Comparison of ENCODE assay signal across 20 cellular contexts in genomic region chr2:35462226-35462983, GRCh38.
DNase-seq lines count a peak whose midpoint lies in the region; ATAC-seq, FAIRE-seq and TF ChIP-seq lines count a peak whose summit lies in the region.
"Had no signal": no experiment of that assay in that cellular context is flagged by ENCODE, and none has a peak within 500 bp of the region (broad histone marks: within the 10 kb centered on the region; RNA-seq: fewer than 3 reads in every experiment).

No MANE protein-coding gene starts in this region.

- no peaks in the 10 kb centered on the region for H3K9me3 ChIP-seq in pancreas
- H3K9me3 ChIP-seq: adrenal gland, heart right ventricle, upper lobe of left lung had no signal

- peak; percentile 88 for DNase-seq in A172 (ENCODE audit: low spot score)
- peak; percentile 61 for DNase-seq in HS-27A (ENCODE audit: low read depth)
- peak; percentile 60 for DNase-seq in astrocyte of the cerebellum (ENCODE audit: low read depth)
- DNase-seq in kidney glomerular epithelial cell (lab: John Stamatoyannopoulos, UW), result peak; percentile 84
- DNase-seq in NCI-H1694 (lab: John Stamatoyannopoulos, UW), result no peak
- no peak for DNase-seq in pancreas
- no peak for DNase-seq in stimulated activated CD4-positive, alpha-beta T cell treated with anti-CD3 and anti-CD28 coated beads, Interleukin-4, amount 100 ng/mL, for 1 hour
- no peak for DNase-seq in 8988T
- DNase-seq: activated CD4-positive, alpha-beta T cell treated with anti-CD3 and anti-CD28 coated beads, Interleukin-2, amount 10 ng/mL, durations not matched to agents 24 days and 14 days; activated effector memory CD4-positive, alpha-beta T cell treated with Interleukin-2 at 50 U/mL for 16 hours; adrenal gland; effector memory CD4-positive, alpha-beta T cell; heart right ventricle; KBM-7; naive thymus-derived CD8-positive, alpha-beta T cell; NCI-H2029 treated with DMSO at 0.1 percent for 48 hours; posterior cingulate gyrus; stimulated activated CD4-positive, alpha-beta T cell treated with anti-CD3 and anti-CD28 coated beads, Interleukin-4, amount 100 ng/mL, for 24 hours; upper lobe of left lung had no signal

- in situ Hi-C loops in astrocyte of the cerebellum (cut with HindIII; ENCODE audit: low sequenced_read_pairs), result no loop called here

- TF ChIP-seq CTCF in astrocyte of the cerebellum (IDR thresholded peaks at IDR 0.05; ENCODE audit: low read depth, low read length, missing control alignments) (no peak), pancreas (IDR thresholded peaks at IDR 0.05) (no peak)

- WGBS in pancreas, 2 donors, result 54 to 60% methylated on average over 5 of the region's 5 CpGs

- H3K27ac ChIP-seq in pancreas, result no peak overlapping the region
- H3K27ac ChIP-seq: adrenal gland, heart right ventricle, skin epidermis, upper lobe of left lung had no signal

- H3K4me1 ChIP-seq in pancreas, result no peaks in the 10 kb centered on the region
- H3K4me1 ChIP-seq: adrenal gland, heart right ventricle, upper lobe of left lung had no signal

- H3K4me3 ChIP-seq in astrocyte of the cerebellum (ENCODE audit: low read depth, low read length) (no peak overlapping the region), pancreas (no peak overlapping the region)
- H3K4me3 ChIP-seq: adrenal gland, heart right ventricle, skin epidermis, upper lobe of left lung had no signal

- no peaks in the 10 kb centered on the region for H3K27me3 ChIP-seq in pancreas
- H3K27me3 ChIP-seq: adrenal gland, heart right ventricle, upper lobe of left lung had no signal

- ATAC-seq in pancreas, result no peak
- ATAC-seq: heart right ventricle; naive thymus-derived CD8-positive, alpha-beta T cell had no signal

- H3K36me3 ChIP-seq in pancreas, result no peaks in the 10 kb centered on the region
- H3K36me3 ChIP-seq: adrenal gland, heart right ventricle, upper lobe of left lung had no signal

- no peak for FAIRE-seq in pancreas (lab: Jason Lieb, UNC)

- intact Hi-C loops in pancreas (cut with DNase I), result no loop called here

Comparison
In these comparisons a context has a peak if more than half of its experiments do, and no peak if none do; other contexts are left out.
1. DNase-seq: peak in A172 (single experiment), HS-27A (single experiment), astrocyte of the cerebellum (single experiment) and kidney glomerular epithelial cell (single experiment); none in NCI-H1694 (single experiment), pancreas (0 of 6), stimulated activated CD4-positive, alpha-beta T cell treated with anti-CD3 and anti-CD28 coated beads, Interleukin-4, amount 100 ng/mL, for 1 hour (single experiment) and 8988T (single experiment).